28 cellular contexts compared by ENCODE assay signal in genomic region chr6:125637207-125637606, GRCh38.
DNase-seq lines count a peak whose midpoint lies in the region; ATAC-seq and TF ChIP-seq lines count a peak whose summit lies in the region.
"Had no signal": no experiment of that assay in that cellular context is flagged by ENCODE, and none has a peak within 500 bp of the region (broad histone marks: within the 10 kb centered on the region; RNA-seq: fewer than 3 reads in every experiment).

No MANE protein-coding gene starts in this region.

- peak; percentile 91 for DNase-seq in COLO829 (ENCODE audit: low spot score)
- no peak for DNase-seq in activated naive CD4-positive, alpha-beta T cell treated with anti-CD3 and anti-CD28 coated beads, Interleukin-2, amount 10 ng/mL, durations not matched to agents 7 days and 5 days
- DNase-seq in NCI-H446 (lab: John Stamatoyannopoulos, UW) = no peak
- no peak for DNase-seq in GM10266 (ENCODE audit: extremely low spot score)
- DNase-seq in DMS 273 treated with DMSO at 0.1 percent for 48 hours (lab: John Stamatoyannopoulos, UW) = no peak
- DNase-seq: activated CD4-positive, alpha-beta T cell treated with anti-CD3 and anti-CD28 coated beads for 48 hours; activated T-cell treated with anti-CD3 and anti-CD28 coated beads, Interleukin-2, amount 50 U/mL, for 72 hours; central memory CD4-positive, alpha-beta T cell; DMS79 treated with DMSO at 0.1 percent for 48 hours; foreskin keratinocyte; GOT3; IMR-90; left lung; natural killer cell; NCI-H1105 treated with DMSO at 0.1 percent for 48 hours; NCI-H2081 treated with DMSO at 0.1 percent for 48 hours; NCI-H510A; NK-92 treated with Interleukin-12 subunit alpha and Interleukin-12 subunit beta, amount 100 ng/mL, for 24 hours; ovary; stimulated activated CD8-positive, alpha-beta memory T cell treated with anti-CD3 and anti-CD28 coated beads, Interleukin-4, amount 100 ng/mL, for 48 hours; substantia nigra; T-helper 17 cell had no signal

- H3K9me3 Mint-ChIP-seq in activated naive CD4-positive, alpha-beta T cell treated with anti-CD3 and anti-CD28 coated beads, Interleukin-2, amount 10 ng/mL, durations not matched to agents 7 days and 5 days = no peaks in the 10 kb centered on the region
- H3K9me3 Mint-ChIP-seq: activated naive CD4-positive, alpha-beta T cell treated with anti-CD3 and anti-CD28 coated beads, Interleukin-2, amount 50 U/mL, for 72 hours; activated T-cell treated with anti-CD3 and anti-CD28 coated beads, Interleukin-2, amount 50 U/mL, for 72 hours; natural killer cell had no signal

- H3K27ac Mint-ChIP-seq in activated naive CD4-positive, alpha-beta T cell treated with anti-CD3 and anti-CD28 coated beads, Interleukin-2, amount 10 ng/mL, durations not matched to agents 7 days and 5 days = no peak overlapping the region
- H3K27ac Mint-ChIP-seq: activated naive CD4-positive, alpha-beta T cell treated with anti-CD3 and anti-CD28 coated beads, Interleukin-2, amount 50 U/mL, for 72 hours; activated T-cell treated with anti-CD3 and anti-CD28 coated beads, Interleukin-2, amount 50 U/mL, for 72 hours; mesothelial cell of epicardium; natural killer cell; T-helper 17 cell had no signal

- TF ChIP-seq CTCF in GM10266 (IDR thresholded peaks at IDR 0.05; ENCODE audit: control insufficient read depth, insufficient read depth, low read depth, missing control alignments) = no peak

- no peaks in the 10 kb centered on the region for H3K4me1 Mint-ChIP-seq in activated naive CD4-positive, alpha-beta T cell treated with anti-CD3 and anti-CD28 coated beads, Interleukin-2, amount 10 ng/mL, durations not matched to agents 7 days and 5 days
- H3K4me1 Mint-ChIP-seq: natural killer cell had no signal

- H3K4me3 Mint-ChIP-seq in activated naive CD4-positive, alpha-beta T cell treated with anti-CD3 and anti-CD28 coated beads, Interleukin-2, amount 10 ng/mL, durations not matched to agents 7 days and 5 days = no peak overlapping the region
- H3K4me3 Mint-ChIP-seq: activated T-cell treated with anti-CD3 and anti-CD28 coated beads, Interleukin-2, amount 50 U/mL, for 72 hours; mesothelial cell of epicardium; natural killer cell; T-helper 17 cell had no signal

- H3K36me3 Mint-ChIP-seq in activated naive CD4-positive, alpha-beta T cell treated with anti-CD3 and anti-CD28 coated beads, Interleukin-2, amount 10 ng/mL, durations not matched to agents 7 days and 5 days = no peaks in the 10 kb centered on the region
- H3K36me3 Mint-ChIP-seq: activated naive CD4-positive, alpha-beta T cell treated with anti-CD3 and anti-CD28 coated beads, Interleukin-2, amount 50 U/mL, for 72 hours; mesothelial cell of epicardium; natural killer cell had no signal

- peak; percentile 75 for ATAC-seq in GM18868 (IDR thresholded peaks at IDR 0.05; ENCODE audit: unreplicated experiment)
- ATAC-seq in HG02642 (IDR thresholded peaks at IDR 0.05; ENCODE audit: poor library complexity, unreplicated experiment) = peak; percentile 43
- peak; percentile 72 for ATAC-seq in HG03558 (IDR thresholded peaks at IDR 0.05; ENCODE audit: extremely low read depth, unreplicated experiment)
- ATAC-seq: activated naive CD4-positive, alpha-beta T cell treated with anti-CD3 and anti-CD28 coated beads, Interleukin-2, amount 50 U/mL, for 72 hours; activated T-cell treated with anti-CD3 and anti-CD28 coated beads, Interleukin-2, amount 50 U/mL, for 72 hours; foreskin keratinocyte; left lung; natural killer cell; sciatic nerve; T-helper 17 cell had no signal

- H3K27me3 Mint-ChIP-seq in activated naive CD4-positive, alpha-beta T cell treated with anti-CD3 and anti-CD28 coated beads, Interleukin-2, amount 10 ng/mL, durations not matched to agents 7 days and 5 days = no peaks in the 10 kb centered on the region

- CTCF ChIA-PET in activated naive CD4-positive, alpha-beta T cell treated with anti-CD3 and anti-CD28 coated beads, Interleukin-2, amount 10 ng/mL, durations not matched to agents 7 days and 5 days (lab: Charles Lee) = no interaction called here
